In genomic region chrY:21835052-21835451, GRCh38 we compare ENCODE assay signal across 8 cellular contexts. TPM values are rescaled to one million over a fixed set of nuclear protein-coding genes. Genes with fewer than 3 reads are reported as not detected.
"Had no signal": no experiment of that assay in that cellular context is flagged by ENCODE, and none has a peak within 500 bp of the region (broad histone marks: within the 10 kb centered on the region; RNA-seq: fewer than 3 reads in every experiment).

No MANE protein-coding gene starts in this region.

- ATAC-seq: GM23338, HepG2 had no signal

- DNase-seq: H9, HCEC 1CT had no signal

- H3K27me3 Mint-ChIP-seq: IgD-negative memory B cell had no signal

- H3K27ac Mint-ChIP-seq: GM23338, H9, IgD-negative memory B cell had no signal

- H3K27ac ChIP-seq: HL-60 had no signal

- H3K4me1 Mint-ChIP-seq: GM23338, H9, IgD-negative memory B cell had no signal

- H3K9me3 Mint-ChIP-seq: H9, IgD-negative memory B cell had no signal

- H3K4me3 ChIP-seq: GM23338 had no signal

- H3K36me3 Mint-ChIP-seq: IgD-negative memory B cell had no signal

- H3K4me3 Mint-ChIP-seq: GM23338, H9, IgD-negative memory B cell had no signal

RNA-seq across cellular contexts. Expression of gene RBMY1D, which starts 59.3 kb away (rescaled TPM):
- total RNA-seq: GM23338, H1, H9, HepG2, HT1080 had no signal
- polyA plus RNA-seq: GM23338, H1, HepG2, IgD-negative memory B cell had no signal
